21 cellular contexts compared by ENCODE assay signal in the genomic region with DNA sequence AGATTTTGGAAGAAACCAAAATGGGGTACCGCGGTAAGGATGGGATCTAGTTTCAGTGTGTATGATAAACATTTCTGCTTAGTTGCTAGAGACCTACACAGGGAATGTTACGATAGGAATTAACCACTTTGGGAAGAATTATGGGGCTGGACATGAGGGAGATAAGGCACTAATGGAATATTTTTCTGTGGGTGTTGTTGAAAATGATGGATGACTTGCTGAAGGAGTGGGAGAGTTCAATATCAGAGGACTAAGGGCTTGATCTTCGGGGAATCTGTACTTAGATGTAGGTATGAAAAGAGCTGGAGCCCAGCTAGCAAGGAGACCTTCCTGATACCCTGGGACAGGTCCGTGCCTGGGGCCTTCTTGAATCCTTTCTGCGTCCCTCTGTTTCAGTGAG.
A peak's percentile ranks its signal among the peaks of the same experiment; 100 is the strongest.
DNase-seq lines count a peak whose midpoint lies in the region; ATAC-seq, FAIRE-seq and TF ChIP-seq lines count a peak whose summit lies in the region.
"Had no signal": no experiment of that assay in that cellular context is flagged by ENCODE, and none has a peak within 500 bp of the region (broad histone marks: within the 10 kb centered on the region; RNA-seq: fewer than 3 reads in every experiment).

No MANE protein-coding gene starts in this region.

- H3K9me3 Mint-ChIP-seq in astrocyte (ENCODE audit: unreplicated experiment), result no peaks in the 10 kb centered on the region
- H3K9me3 Mint-ChIP-seq in nephron, result no peaks in the 10 kb centered on the region
- no peaks in the 10 kb centered on the region for H3K9me3 Mint-ChIP-seq in progenitor cell of endocrine pancreas (ENCODE audit: low read depth)
- H3K9me3 Mint-ChIP-seq: GM23338, H9 had no signal

- TF ChIP-seq CTCF in BE2C (IDR thresholded peaks at IDR 0.05; ENCODE audit: low read depth, low read length), result no peak
- TF ChIP-seq CTCF in SK-N-SH (IDR thresholded peaks at IDR 0.05), result no peak
- TF ChIP-seq CTCF in astrocyte (IDR thresholded peaks at IDR 0.05; ENCODE audit: insufficient read depth, low read depth, low read length), result no peak
- no peak for TF ChIP-seq CTCF in nephron (IDR thresholded peaks at IDR 0.05; ENCODE audit: unreplicated experiment in 3 of 3)
- no peak for TF ChIP-seq CTCF in progenitor cell of endocrine pancreas (IDR thresholded peaks at IDR 0.05; ENCODE audit: unreplicated experiment)

- no peak for FAIRE-seq in astrocyte (lab: Jason Lieb, UNC)
- FAIRE-seq: A204.1, GM12891, GM18507 had no signal

- H3K27me3 ChIP-seq in BE2C, result no peaks in the 10 kb centered on the region
- H3K27me3 ChIP-seq in SK-N-SH (ENCODE audit: insufficient read depth), result no peaks in the 10 kb centered on the region
- H3K27me3 ChIP-seq in astrocyte (ENCODE audit: insufficient read depth, low read length), result no peaks in the 10 kb centered on the region

- H2AFZ ChIP-seq in SK-N-SH (ENCODE audit: low read depth) (no peak overlapping the region), astrocyte (ENCODE audit: low read depth, low read length) (no peak overlapping the region)
- H2AFZ ChIP-seq: GM23338 had no signal

- H3K27ac Mint-ChIP-seq in astrocyte (ENCODE audit: unreplicated experiment) (no peak overlapping the region), nephron (peak overlapping the region in 2 of 3 experiments; percentile 0 to 30), progenitor cell of endocrine pancreas (no peak overlapping the region)
- H3K27ac Mint-ChIP-seq: CD4-positive, alpha-beta memory T cell; H9 had no signal

- H3K4me1 Mint-ChIP-seq in astrocyte (ENCODE audit: low read depth, unreplicated experiment) (peaks cover 4% of the 10 kb centered on the region), nephron (peaks cover 14% of the 10 kb centered on the region), progenitor cell of endocrine pancreas (ENCODE audit: low read depth) (peaks cover 4% of the 10 kb centered on the region)

- H3K4me3 ChIP-seq in BE2C (ENCODE audit: low read depth, low read length) (peak overlapping the region; percentile 3), SK-N-SH (ENCODE audit: low read depth in 2 of 2, low read length in 1 of 2) (no peak overlapping the region; a peak in 1 of 4 replicates), astrocyte (ENCODE audit: insufficient read depth, low read depth, low read length) (no peak overlapping the region)
- H3K4me3 ChIP-seq: GM23338 had no signal

- TF ChIP-seq EP300 in SK-N-SH (IDR thresholded peaks at IDR 0.05; ENCODE audit: borderline replicate concordance in 1 of 2, low read depth in 1 of 2, low read length in 1 of 2), result peak in 1 of 2 experiments; percentile 88; a peak in 2 of 4 replicates

- CTCF ChIA-PET in SK-N-SH (lab: Yijun Ruan, JAX), result interaction anchor here (0.7 to 3.6 kb wide), 10 partner anchors 11 to 462 kb away, joined by 3 to 18 read pairs (median 3); no protein-coding TSS in a partner anchor

- H3K4me3 Mint-ChIP-seq in astrocyte (ENCODE audit: unreplicated experiment), result no peak overlapping the region
- H3K4me3 Mint-ChIP-seq in nephron, result no peak overlapping the region
- no peak overlapping the region for H3K4me3 Mint-ChIP-seq in progenitor cell of endocrine pancreas (ENCODE audit: low read depth)
- H3K4me3 Mint-ChIP-seq: CD4-positive, alpha-beta memory T cell; GM23338; H9 had no signal

- no peak for ATAC-seq in GM21526 (IDR thresholded peaks at IDR 0.05; ENCODE audit: low FRiP score, unreplicated experiment)
- ATAC-seq in GM21390 (IDR thresholded peaks at IDR 0.05; ENCODE audit: unreplicated experiment), result no peak
- ATAC-seq: GM23338, HCT116 had no signal

- no peaks in the 10 kb centered on the region for H3F3A ChIP-seq in SK-N-SH (replicated peaks; ENCODE audit: insufficient read depth)

- H3K27ac ChIP-seq in SK-N-SH (ENCODE audit: low read depth in 2 of 2, low read length in 1 of 2), result peak overlapping the region in 1 of 2 experiments; percentile 100; a peak in 2 of 4 replicates
- H3K27ac ChIP-seq in astrocyte (ENCODE audit: low read depth, low read length), result no peak overlapping the region
- H3K27ac ChIP-seq: 22Rv1 had no signal

- DNase-seq in BE2C, result peak; percentile 40
- peak; percentile 58 for DNase-seq in SK-N-SH
- DNase-seq in astrocyte (ENCODE audit: low read depth), result peak; percentile 12
- DNase-seq in NCI-H524 (lab: John Stamatoyannopoulos, UW), result no peak
- DNase-seq in progenitor cell of endocrine pancreas (ENCODE audit: low spot score, unreplicated experiment), result no peak
- DNase-seq: Calu3; CD4-positive, alpha-beta memory T cell; COR-L47; DMS53; DMS79 treated with DMSO at 0.1 percent for 48 hours; GF-D8; H9 had no signal

- H3K4me1 ChIP-seq in BE2C (peaks cover 33% of the 10 kb centered on the region), SK-N-SH (ENCODE audit: control insufficient read depth in 1 of 2, insufficient read depth in 2 of 2, low read depth in 1 of 2, low read length in 1 of 2) (peaks cover 0 to 38% of the 10 kb centered on the region in 2 experiments; a peak in 2 of 4 replicates), astrocyte (ENCODE audit: insufficient read depth, low read length) (no peaks in the 10 kb centered on the region)

- H3K9me3 ChIP-seq in BE2C, result no peaks in the 10 kb centered on the region
- no peaks in the 10 kb centered on the region for H3K9me3 ChIP-seq in SK-N-SH
- H3K9me3 ChIP-seq in astrocyte (ENCODE audit: insufficient read depth, low read depth, low read length), result no peaks in the 10 kb centered on the region

- H3K9me2 ChIP-seq in SK-N-SH, result no peaks in the 10 kb centered on the region

- H3K4me2 ChIP-seq in SK-N-SH (no peak overlapping the region), astrocyte (ENCODE audit: low read length) (no peak overlapping the region)
- H3K4me2 ChIP-seq: GM23338 had no signal

- no peaks in the 10 kb centered on the region for H3K36me3 ChIP-seq in BE2C
- peaks cover 0 to 11% of the 10 kb centered on the region in 2 experiments for H3K36me3 ChIP-seq in SK-N-SH (replicated peaks in 1 of 2; ENCODE audit: control insufficient read depth in 1 of 2, insufficient read depth in 2 of 2, low read length in 1 of 2)
- no peaks in the 10 kb centered on the region for H3K36me3 ChIP-seq in astrocyte (ENCODE audit: insufficient read depth, low read length)

- no peak overlapping the region for H3K9ac ChIP-seq in SK-N-SH
- no peak overlapping the region for H3K9ac ChIP-seq in astrocyte (ENCODE audit: low read length)

- no peaks in the 10 kb centered on the region for H3K36me3 Mint-ChIP-seq in astrocyte (ENCODE audit: low read depth, unreplicated experiment)
- H3K36me3 Mint-ChIP-seq in nephron (ENCODE audit: low read depth), result no peaks in the 10 kb centered on the region
- no peaks in the 10 kb centered on the region for H3K36me3 Mint-ChIP-seq in progenitor cell of endocrine pancreas (ENCODE audit: insufficient read depth)

- H3K79me2 ChIP-seq in SK-N-SH (ENCODE audit: insufficient read depth), result no peaks in the 10 kb centered on the region
- H3K79me2 ChIP-seq in astrocyte (ENCODE audit: insufficient read depth, low read length), result no peaks in the 10 kb centered on the region

- POLR2A ChIA-PET in SK-N-SH (lab: Yijun Ruan, JAX), result interaction anchor here (1.0 to 1.3 kb wide), 5 partner anchors 13 to 193 kb away, joined by 3 to 6 read pairs (median 4); no protein-coding TSS in a partner anchor

- TF ChIP-seq RAD21 in SK-N-SH (IDR thresholded peaks at IDR 0.05; ENCODE audit: low read length), result no peak; the same call in 1 of the 2 replicates

- WGBS in SK-N-SH (ENCODE audit: low lambda C conversion rate), result 61% methylated on average over 6 of the region's 6 CpGs

- no peaks in the 10 kb centered on the region for H4K20me1 ChIP-seq in SK-N-SH (ENCODE audit: insufficient read depth)
- H4K20me1 ChIP-seq in astrocyte (ENCODE audit: insufficient read depth, low read length), result no peaks in the 10 kb centered on the region

- no peaks in the 10 kb centered on the region for H3K27me3 Mint-ChIP-seq in astrocyte (ENCODE audit: low read depth, unreplicated experiment)
- H3K27me3 Mint-ChIP-seq in nephron (ENCODE audit: low read depth), result no peaks in the 10 kb centered on the region
- no peaks in the 10 kb centered on the region for H3K27me3 Mint-ChIP-seq in progenitor cell of endocrine pancreas
- H3K27me3 Mint-ChIP-seq: CD4-positive, alpha-beta memory T cell had no signal

TF ChIP-seq in SK-N-SH, 30 proteins besides CTCF, POLR2A, EP300 and RAD21:
- TF ChIP-seq RXRA (IDR thresholded peaks at IDR 0.05; ENCODE audit: borderline replicate concordance, low read depth) (no peak), TCF12 (IDR thresholded peaks at IDR 0.05) (no peak; the same call in 1 of the 2 replicates), PBX3 (IDR thresholded peaks at IDR 0.05) (peak; percentile 32), MXI1 (IDR thresholded peaks at IDR 0.05; ENCODE audit: low read depth, low read length) (0 out of 2 replicates have a peak, but pooled peaks have one; percentile 16), SMC3 (IDR thresholded peaks at IDR 0.05; ENCODE audit: low read depth, low read length) (peak; percentile 9; the same call in 1 of the 2 replicates), FOXM1 (IDR thresholded peaks at IDR 0.05; ENCODE audit: low read depth) (no peak), GATA2 (CRISPR knock-in tag; IDR thresholded peaks at IDR 0.05) (peak; percentile 8; the same call in 1 of the 2 replicates), CHD2 (IDR thresholded peaks at IDR 0.05; ENCODE audit: low read length, partially characterized antibody) (peak; percentile 61), RFX5 (IDR thresholded peaks at IDR 0.05; ENCODE audit: low read length) (no peak), FOSL2 (IDR thresholded peaks at IDR 0.05; ENCODE audit: borderline replicate concordance, low read depth) (no peak), RCOR1 (IDR thresholded peaks at IDR 0.05; ENCODE audit: low read length) (peak; percentile 47; the same call in 1 of the 2 replicates), EZH2phosphoT487 (IDR thresholded peaks at IDR 0.05; ENCODE audit: borderline replicate concordance, low read depth) (no peak)

Comparison
In these comparisons a context has a peak if more than half of its experiments do, and no peak if none do; other contexts are left out.
1. DNase-seq: peak in BE2C (single experiment), SK-N-SH (single experiment) and astrocyte (single experiment); none in NCI-H524 (0 of 2) and progenitor cell of endocrine pancreas (single experiment).
2. H3K27ac Mint-ChIP-seq: peak in nephron (2 of 3); none in astrocyte (single experiment) and progenitor cell of endocrine pancreas (single experiment).